12 cellular contexts compared by ENCODE assay signal in the genomic region with DNA sequence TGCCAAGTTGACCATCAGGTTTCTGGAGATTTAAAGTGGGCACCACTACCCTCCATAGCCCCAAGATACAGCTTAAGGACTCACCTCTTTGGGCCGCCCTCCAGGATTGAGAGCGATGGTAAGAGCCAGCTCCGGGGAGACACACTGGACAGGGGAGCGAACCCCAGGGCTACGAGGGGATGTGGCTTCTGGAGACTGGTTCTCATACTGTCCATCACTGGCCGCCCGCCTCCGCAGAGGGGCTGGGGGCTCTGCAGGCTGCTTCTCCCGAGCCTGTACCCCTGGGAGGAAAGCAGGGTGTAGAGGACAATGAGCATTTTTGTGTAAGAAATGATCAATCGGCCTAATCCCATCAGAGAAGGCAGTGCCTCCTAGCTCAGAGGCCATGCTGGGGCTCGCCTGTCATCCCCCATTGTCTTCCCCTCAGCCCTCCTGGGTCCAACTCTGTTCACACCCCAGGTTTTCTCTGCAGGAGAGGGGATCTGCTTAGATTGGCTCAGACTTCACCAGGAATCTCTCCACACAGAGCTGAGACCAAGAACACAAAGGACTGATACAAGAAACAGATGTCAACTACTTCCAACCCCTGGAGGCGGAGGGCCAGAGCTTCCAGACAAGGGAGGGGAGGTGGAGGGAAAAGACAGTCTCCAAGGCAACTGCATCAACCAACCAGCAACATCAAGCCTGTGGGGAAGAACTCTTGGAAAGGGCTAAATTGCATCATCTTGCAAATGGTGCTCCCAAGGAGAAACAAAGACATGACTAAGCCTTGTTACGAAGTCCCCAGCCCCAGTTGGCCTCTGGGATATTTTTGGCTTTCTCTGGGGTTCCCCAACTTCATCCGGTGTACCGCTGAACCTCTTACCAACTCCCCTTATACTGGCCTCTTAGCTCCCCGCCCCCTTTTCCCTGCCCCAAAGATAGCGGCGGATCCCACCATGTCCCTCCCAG.
DNase-seq lines count a peak whose midpoint lies in the region; TF ChIP-seq lines count a peak whose summit lies in the region.
"Had no signal": no experiment of that assay in that cellular context is flagged by ENCODE, and none has a peak within 500 bp of the region (broad histone marks: within the 10 kb centered on the region; RNA-seq: fewer than 3 reads in every experiment).

No MANE protein-coding gene starts in this region.

- no peak overlapping the region for H3K4me3 Mint-ChIP-seq in neural crest cell
- H3K4me3 Mint-ChIP-seq: CD4-positive, alpha-beta T cell had no signal

- peaks cover 40% of the 10 kb centered on the region for H3K36me3 ChIP-seq in SK-N-MC (ENCODE audit: insufficient read depth, low read length)

- no peak overlapping the region for H3K9ac ChIP-seq in SK-N-MC (ENCODE audit: insufficient read length)
- H3K9ac ChIP-seq: KMS-11 had no signal

- DNase-seq in AG08396 (ENCODE audit: low spot score) (peak; percentile 70), SK-N-MC (ENCODE audit: low read depth, low spot score) (peak; percentile 16), fibroblast of pulmonary artery (ENCODE audit: low read depth) (peak; percentile 99), neural crest cell (ENCODE audit: low read depth, low spot score) (peak; percentile 33), DMS 273 (lab: John Stamatoyannopoulos, UW; ENCODE audit: unreplicated experiment) (no peak), DMS53 treated with DMSO at 0.1 percent for 48 hours (lab: John Stamatoyannopoulos, UW; ENCODE audit: unreplicated experiment) (no peak)
- DNase-seq in activated CD4-positive, alpha-beta T cell treated with anti-CD3 and anti-CD28 coated beads for 48 hours: no peak
- no peak for DNase-seq in activated T-cell treated with anti-CD3 and anti-CD28 coated beads, Interleukin-2, amount 50 U/mL, for 48 hours
- DNase-seq: CD4-positive, alpha-beta T cell; central memory CD4-positive, alpha-beta T cell; T1000 had no signal

- no peaks in the 10 kb centered on the region for H3K9me3 Mint-ChIP-seq in neural crest cell
- H3K9me3 Mint-ChIP-seq: CD4-positive, alpha-beta T cell had no signal

- no peaks in the 10 kb centered on the region for H3K27me3 Mint-ChIP-seq in neural crest cell (ENCODE audit: low read depth)

- no peak for TF ChIP-seq CTCF in fibroblast of pulmonary artery (IDR thresholded peaks at IDR 0.05; ENCODE audit: low read length, missing control alignments)
- no peak for TF ChIP-seq CTCF in neural crest cell (conservative IDR thresholded peaks at IDR 0.05)

- H3K4me3 ChIP-seq in SK-N-MC (no peak overlapping the region), fibroblast of pulmonary artery (replicated peaks; ENCODE audit: low read depth, low read length) (no peak overlapping the region)

- H3K27ac ChIP-seq in SK-N-MC: peak overlapping the region; percentile 21
- H3K27ac ChIP-seq: KMS-11 had no signal

- peak overlapping the region; percentile 98 for H3K27ac Mint-ChIP-seq in neural crest cell (ENCODE audit: unreplicated experiment)
- H3K27ac Mint-ChIP-seq: CD4-positive, alpha-beta T cell had no signal

- H3K4me1 Mint-ChIP-seq in neural crest cell: peaks cover 38% of the 10 kb centered on the region

- no peaks in the 10 kb centered on the region for H3K9me3 ChIP-seq in SK-N-MC (ENCODE audit: low read depth, low read length)

- no peaks in the 10 kb centered on the region for H3K36me3 Mint-ChIP-seq in neural crest cell (ENCODE audit: low read depth)

Comparison
In these comparisons a context has a peak if more than half of its experiments do, and no peak if none do; other contexts are left out.
1. DNase-seq: peak in AG08396 (single experiment), SK-N-MC (single experiment), fibroblast of pulmonary artery (single experiment) and neural crest cell (single experiment); none in DMS 273 (single experiment), DMS53 treated with DMSO at 0.1 percent for 48 hours (single experiment), activated CD4-positive, alpha-beta T cell treated with anti-CD3 and anti-CD28 coated beads for 48 hours (single experiment) and activated T-cell treated with anti-CD3 and anti-CD28 coated beads, Interleukin-2, amount 50 U/mL, for 48 hours (0 of 2).